In the genomic region with DNA sequence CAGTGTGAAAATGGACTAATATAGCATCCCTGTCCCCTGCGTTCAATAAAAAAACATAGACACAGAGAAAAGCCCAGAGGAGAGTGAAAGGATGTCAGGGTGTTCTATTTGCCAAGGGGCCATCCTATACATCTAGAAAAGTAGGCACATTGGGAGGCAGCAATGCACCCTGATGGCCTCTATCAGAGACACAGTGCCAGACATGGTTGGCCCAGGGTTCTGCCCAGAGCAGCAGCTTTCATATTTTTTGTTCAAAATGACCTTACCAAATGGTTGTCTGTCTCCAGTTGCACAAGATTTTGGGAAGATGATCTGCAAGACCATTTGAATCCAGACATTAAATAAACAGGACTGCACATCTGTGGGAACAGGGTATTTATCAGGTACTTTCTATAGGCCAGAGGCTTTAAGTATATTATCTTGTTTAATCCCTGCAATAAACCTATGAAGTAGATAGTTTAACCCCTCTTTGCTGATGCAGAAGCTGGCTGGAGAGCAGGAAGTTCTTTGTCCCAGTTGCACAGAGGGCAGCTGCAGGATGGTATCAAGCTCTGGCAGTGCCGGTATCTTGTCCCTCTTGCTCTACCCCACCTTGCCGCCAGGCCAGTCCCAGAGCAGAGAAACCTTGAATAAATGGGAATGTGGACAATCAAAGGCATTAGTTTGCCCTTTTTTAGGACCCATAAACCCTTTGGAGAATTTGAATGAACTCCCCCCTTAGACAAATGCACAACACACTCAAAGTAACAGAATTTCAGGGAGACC, we compare ENCODE assay signal across 17 cellular contexts.
"Had no signal": no experiment of that assay in that cellular context is flagged by ENCODE, and none has a peak within 500 bp of the region (broad histone marks: within the 10 kb centered on the region; RNA-seq: fewer than 3 reads in every experiment).

No MANE protein-coding gene starts in this region.

- H3K27ac ChIP-seq: pancreas had no signal

- H3K4me1 ChIP-seq: pancreas had no signal

- H3K4me3 ChIP-seq: left ventricle myocardium inferior, pancreas had no signal

- H3K27me3 ChIP-seq: pancreas had no signal

- H3K9me3 ChIP-seq: left ventricle myocardium inferior, pancreas had no signal

- H3K36me3 ChIP-seq: left ventricle myocardium inferior, pancreas had no signal

- ATAC-seq: activated T-cell treated with anti-CD3 and anti-CD28 coated beads, Interleukin-2, amount 50 U/mL, for 4 hours; esophagus mucosa; natural killer cell treated with Interleukin-12 subunit alpha and Interleukin-12 subunit beta and Interleukin-15 and Interleukin-18, amount 100 ng/mL, for 72 hours; pancreas; right cardiac atrium had no signal

- DNase-seq: activated CD4-positive, alpha-beta T cell treated with anti-CD3 and anti-CD28 coated beads for 1 hour; activated CD4-positive, alpha-beta T cell treated with anti-CD3 and anti-CD28 coated beads, Interleukin-2, amount 50 U/mL, for 1 hour; activated CD8-positive, alpha-beta memory T cell treated with anti-CD3 and anti-CD28 coated beads, Interleukin-2, amount 50 U/mL, for 48 hours; activated naive CD4-positive, alpha-beta T cell treated with Interleukin-2 at 50 U/mL for 16 hours; activated naive CD8-positive, alpha-beta T cell treated with anti-CD3 and anti-CD28 coated beads for 36 hours; activated T-cell treated with anti-CD3 and anti-CD28 coated beads, Interleukin-2, amount 50 U/mL, for 4 hours; central memory CD4-positive, alpha-beta T cell; dermis blood vessel endothelial cell; effector memory CD4-positive, alpha-beta T cell; hippocampal formation; left ventricle myocardium inferior; pancreas; right cardiac atrium; stimulated activated CD4-positive, alpha-beta T cell treated with anti-CD3 and anti-CD28 coated beads, Interleukin-4, amount 100 ng/mL, for 24 hours; stimulated activated naive CD4-positive, alpha-beta T cell treated with Interleukin-2 at 50 U/mL for 16 hours had no signal
